In genomic region chr4:165873298-165874071, GRCh38 we compare ENCODE assay signal across 8 cellular contexts. TPM values are rescaled to one million over a fixed set of nuclear protein-coding genes. Genes with fewer than 3 reads are reported as not detected.
A peak's percentile ranks its signal among the peaks of the same experiment; 100 is the strongest.
DNase-seq lines count a peak whose midpoint lies in the region; FAIRE-seq and TF ChIP-seq lines count a peak whose summit lies in the region.

No MANE protein-coding gene starts in this region.

- H3K27me3 ChIP-seq in iPS-20b (ENCODE audit: insufficient read depth, low read length), result peaks cover 75% of the 10 kb centered on the region
- peaks cover 0 to 73% (median 43%) of the 10 kb centered on the region in 7 donors for H3K27me3 ChIP-seq in spleen (replicated peaks in 1 of 7)

- TF ChIP-seq CTCF in astrocyte of the spinal cord (IDR thresholded peaks at IDR 0.05; ENCODE audit: low read depth, low read length) (no peak), spleen (IDR thresholded peaks at IDR 0.05 in 8 of 11, conservative IDR thresholded peaks at IDR 0.05 in 3 of 11) (no peak), GM10266 (IDR thresholded peaks at IDR 0.05; ENCODE audit: control insufficient read depth, insufficient read depth, low read depth, missing control alignments) (no peak)

- H3K9me3 ChIP-seq in iPS-20b (ENCODE audit: insufficient read depth, low read depth, low read length), result no peaks in the 10 kb centered on the region
- H3K9me3 ChIP-seq in spleen, result no peaks in the 10 kb centered on the region

- in situ Hi-C loops in Caki2 (cut with HindIII; ENCODE audit: low pct_unique_long_range_greater_than_20kb, low sequenced_read_pairs) (no loop called here), astrocyte of the spinal cord (cut with HindIII; ENCODE audit: low sequenced_read_pairs) (no loop called here)

- peak overlapping the region; percentile 41; the same call in 1 of the 2 replicates for H3K9ac ChIP-seq in iPS-20b (ENCODE audit: low read depth, low read length)

- FAIRE-seq in HTR-8/SVneo (lab: Jason Lieb, UNC), result peak; percentile 42

- no peak overlapping the region for H3K27ac ChIP-seq in iPS-20b (ENCODE audit: low read length)
- peak overlapping the region in 2 of 8 donors; percentile 7 to 10 for H3K27ac ChIP-seq in spleen

- H3K4me1 ChIP-seq in iPS-20b (ENCODE audit: insufficient read depth, low read length) (peaks cover 10% of the 10 kb centered on the region; the same call in 1 of the 2 replicates), spleen (peaks cover 4 to 28% (median 15%) of the 10 kb centered on the region in 6 donors)

- peak; percentile 56 for DNase-seq in Caki2 (ENCODE audit: low read depth)
- peak; percentile 29 for DNase-seq in HTR-8/SVneo (ENCODE audit: insufficient read length, low spot score)
- DNase-seq in astrocyte of the spinal cord (ENCODE audit: low read depth, low spot score), result peak; percentile 14
- peak; percentile 76 for DNase-seq in spleen
- no peak for DNase-seq in GDM1 (lab: John Stamatoyannopoulos, UW)
- no peak for DNase-seq in GM10266 (ENCODE audit: extremely low spot score)
- no peak for DNase-seq in NCI-H187 (lab: John Stamatoyannopoulos, UW)

- TF ChIP-seq POLR2A in spleen (IDR thresholded peaks at IDR 0.05), result no peak

- peak overlapping the region; percentile 51 for H3K4me3 ChIP-seq in astrocyte of the spinal cord (ENCODE audit: low read depth, low read length)
- H3K4me3 ChIP-seq in iPS-20b (ENCODE audit: low read length), result peak overlapping the region; percentile 70
- peak overlapping the region; percentile 19 to 65 (median 40) for H3K4me3 ChIP-seq in spleen

- H3K36me3 ChIP-seq in iPS-20b (ENCODE audit: insufficient read depth, low read depth, low read length) (no peaks in the 10 kb centered on the region), spleen (no peaks in the 10 kb centered on the region)

- WGBS in spleen, 5 donors, result 0 to 2% (median 0%) methylated on average over 39 to 70 of the region's 70 CpGs

- intact Hi-C loops in spleen (cut with DNase I; ENCODE audit: low total_unique reads), result no loop called here

RNA-seq across cellular contexts. Expression of gene TLL1, which starts 0.4 kb away (rescaled TPM):
- total RNA-seq in Caki2 (2014; rRNA removed; shearing (Covaris generic); ENCODE audit: low replicate concordance), result 10.3 and 21.4 TPM in 2 replicates
- 1 to 10 TPM in 1 of 7 donors, under 1 TPM in 6; 0.09 to 1.1 (median 0.76) TPM for total RNA-seq in spleen
- under 1 TPM; 0.07 to 0.13 (median 0.09) TPM for polyA plus RNA-seq in spleen

Comparison
In these comparisons a context has a peak if more than half of its experiments do, and no peak if none do; other contexts are left out.
1. DNase-seq: peak in Caki2 (single experiment), HTR-8/SVneo (single experiment), astrocyte of the spinal cord (single experiment) and spleen (single experiment); none in GDM1 (single experiment), GM10266 (single experiment) and NCI-H187 (0 of 2).
2. Peak in every context shown above with its lines, with median percentiles within 50 percentile points of each other: H3K4me3 ChIP-seq.